8 cellular contexts compared by ENCODE assay signal in the genomic region with DNA sequence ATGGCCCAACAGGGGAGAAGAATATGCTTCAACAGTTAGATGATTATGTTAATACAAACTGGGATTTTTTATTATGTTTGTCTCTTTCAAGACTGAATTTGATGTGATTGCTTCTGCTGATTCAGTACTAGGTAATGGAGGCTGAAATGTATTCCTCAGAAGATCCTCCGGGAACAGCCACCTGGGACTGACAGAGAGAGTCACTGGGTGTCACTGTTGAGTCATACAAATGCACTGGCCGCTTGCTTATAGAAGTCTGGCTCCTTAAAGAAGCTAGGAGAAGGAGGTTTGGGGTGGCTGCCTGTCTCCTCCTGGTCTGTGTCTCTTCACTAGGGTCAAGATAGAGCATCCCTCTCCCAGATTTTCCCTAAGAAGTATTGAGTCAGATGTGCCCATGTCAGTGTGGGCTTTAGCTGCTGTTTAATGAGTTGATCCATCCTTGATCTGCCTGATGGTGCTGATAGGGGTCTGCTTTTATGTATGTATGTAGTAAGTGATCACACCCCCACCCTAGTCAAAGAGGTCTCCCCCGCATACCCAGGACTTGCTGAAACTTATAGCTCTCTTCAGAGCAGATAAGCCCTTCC.
DNase-seq lines count a peak whose midpoint lies in the region; ATAC-seq and TF ChIP-seq lines count a peak whose summit lies in the region.

No MANE protein-coding gene starts in this region.

- no peaks in the 10 kb centered on the region for H3K36me3 ChIP-seq in right lobe of liver
- no peaks in the 10 kb centered on the region for H3K36me3 ChIP-seq in aorta (ENCODE audit: control insufficient read depth in 1 of 2, insufficient read depth in 2 of 2, low read length in 1 of 2)

- ATAC-seq in right lobe of liver (peak; percentile 72 to 83 (median 79)), aorta (ENCODE audit: low FRiP score) (no peak), HG02610 (IDR thresholded peaks at IDR 0.05; ENCODE audit: unreplicated experiment) (no peak), HG02938 (IDR thresholded peaks at IDR 0.05; ENCODE audit: unreplicated experiment) (no peak), GM21528 (IDR thresholded peaks at IDR 0.05; ENCODE audit: low FRiP score, unreplicated experiment) (no peak)

- intact Hi-C loops in right lobe of liver (cut with DNase I) = no loop called here
- intact Hi-C loops in aorta (cut with DNase I) = loop anchor here in 1 of 2 donors (5.0 kb wide), 1 partner anchor 696 kb away; no protein-coding TSS in a partner anchor

- TF ChIP-seq CTCF in astrocyte of the spinal cord (IDR thresholded peaks at IDR 0.05; ENCODE audit: low read depth, low read length) (peak; percentile 59), right lobe of liver (IDR thresholded peaks at IDR 0.05) (peak; percentile 40 to 65 (median 49))

- H3K9me3 ChIP-seq in right lobe of liver = no peaks in the 10 kb centered on the region
- no peaks in the 10 kb centered on the region for H3K9me3 ChIP-seq in aorta (ENCODE audit: control insufficient read depth, low read length)

- H3K27ac ChIP-seq in right lobe of liver = peak overlapping the region in 1 of 3 donors; percentile 16
- no peak overlapping the region for H3K27ac ChIP-seq in aorta (ENCODE audit: low read depth in 1 of 2, low read length in 2 of 2)

- WGBS in right lobe of liver (ENCODE audit: insufficient coverage, low coverage, low lambda C conversion rate, missing lambda C conversion rate) = 7% methylated on average over 3 of the region's 3 CpGs
- 28 to 36% methylated on average over 3 of the region's 3 CpGs for WGBS in aorta, 2 donors

- in situ Hi-C loops in astrocyte of the spinal cord (cut with HindIII; ENCODE audit: low sequenced_read_pairs) = no loop called here

- H3K27me3 ChIP-seq in right lobe of liver (no peaks in the 10 kb centered on the region), aorta (ENCODE audit: control insufficient read depth in 1 of 2, insufficient read depth in 2 of 2, low read length in 1 of 2) (no peaks in the 10 kb centered on the region)

- no peak overlapping the region for H3K4me3 ChIP-seq in astrocyte of the spinal cord (ENCODE audit: low read depth, low read length)
- no peak overlapping the region for H3K4me3 ChIP-seq in right lobe of liver
- H3K4me3 ChIP-seq in aorta (ENCODE audit: low read length in 2 of 2) = no peak overlapping the region

- DNase-seq in GM04503 (ENCODE audit: low read depth) (peak; percentile 26), NCI-H2029 treated with DMSO at 0.1 percent for 48 hours (lab: John Stamatoyannopoulos, UW) (peak; percentile 33), astrocyte of the spinal cord (ENCODE audit: low read depth, low spot score) (peak; percentile 58), right lobe of liver (no peak), aorta (no peak)

- peaks cover 0 to 12% (median 0%) of the 10 kb centered on the region in 4 donors for H3K4me1 ChIP-seq in right lobe of liver
- no peaks in the 10 kb centered on the region for H3K4me1 ChIP-seq in aorta (ENCODE audit: control insufficient read depth in 1 of 2, insufficient read depth in 2 of 2, low read length in 2 of 2)

- no peak for TF ChIP-seq POLR2A in right lobe of liver (IDR thresholded peaks at IDR 0.05)

Comparison
In these comparisons a context has a peak if more than half of its experiments do, and no peak if none do; other contexts are left out.
1. DNase-seq: peak in GM04503 (single experiment), NCI-H2029 treated with DMSO at 0.1 percent for 48 hours (single experiment) and astrocyte of the spinal cord (single experiment); none in right lobe of liver (0 of 3) and aorta (0 of 2).
2. ATAC-seq: peak in right lobe of liver (4 of 4); none in aorta (single experiment), HG02610 (single experiment), HG02938 (single experiment) and GM21528 (single experiment).